ENCODE assay signal across 8 cellular contexts in genomic region chr14:58199726-58200479, GRCh38. TPM values are rescaled to one million over a fixed set of nuclear protein-coding genes. Genes with fewer than 3 reads are reported as not detected.
DNase-seq lines count a peak whose midpoint lies in the region; ATAC-seq, FAIRE-seq and TF ChIP-seq lines count a peak whose summit lies in the region.

TSS of gene ACTR10 (plus strand) at chr14:58200149. CDS start at chr14:58200218, 69 bp downstream.

- peak; percentile 96 for ATAC-seq in HG02798 (IDR thresholded peaks at IDR 0.05; ENCODE audit: poor library complexity, unreplicated experiment)

- no peaks in the 10 kb centered on the region for H3K27me3 ChIP-seq in adipocyte (replicated peaks; ENCODE audit: control insufficient read depth, insufficient read depth, low read length)
- no peaks in the 10 kb centered on the region for H3K27me3 ChIP-seq in cardiac muscle cell
- no peaks in the 10 kb centered on the region for H3K27me3 ChIP-seq in parathyroid adenoma (ENCODE audit: control insufficient read depth, insufficient read depth, low read length)
- H3K27me3 ChIP-seq in tibial artery, result no peaks in the 10 kb centered on the region

- H3K9me3 ChIP-seq in adipocyte (ENCODE audit: control insufficient read depth, low read length) (no peaks in the 10 kb centered on the region), cardiac muscle cell (ENCODE audit: low read depth) (no peaks in the 10 kb centered on the region), parathyroid adenoma (ENCODE audit: control insufficient read depth, low read length) (no peaks in the 10 kb centered on the region), tibial artery (no peaks in the 10 kb centered on the region)

- TF ChIP-seq CTCF in cardiac muscle cell (IDR thresholded peaks at IDR 0.05; ENCODE audit: low read depth, low read length) (no peak), parathyroid adenoma (IDR thresholded peaks at IDR 0.05) (no peak), tibial artery (IDR thresholded peaks at IDR 0.05) (no peak)

- peak; percentile 95 for FAIRE-seq in GM12892 (lab: Jason Lieb, UNC)

- H3K4me1 ChIP-seq in adipocyte (ENCODE audit: control insufficient read depth, insufficient read depth, low read length), result peaks cover 13% of the 10 kb centered on the region
- H3K4me1 ChIP-seq in cardiac muscle cell (ENCODE audit: low read depth), result peaks cover 7% of the 10 kb centered on the region
- peaks cover 3% of the 10 kb centered on the region for H3K4me1 ChIP-seq in parathyroid adenoma
- H3K4me1 ChIP-seq in tibial artery, result peaks cover 0 to 29% (median 13%) of the 10 kb centered on the region in 4 donors

- intact Hi-C loops in tibial artery (cut with DNase I; ENCODE audit: low total_unique reads), result loop anchor here (10.0 kb wide), 1 partner anchor 935 kb away; the partner anchor contains the start of genes AP5M1 and EXOC5

- H3K36me3 ChIP-seq in adipocyte (ENCODE audit: control insufficient read depth, insufficient read depth, low read length, severe bottlenecking) (peaks cover 14% of the 10 kb centered on the region), cardiac muscle cell (peaks cover 7% of the 10 kb centered on the region), parathyroid adenoma (ENCODE audit: control insufficient read depth, insufficient read depth, low read length) (no peaks in the 10 kb centered on the region), tibial artery (peaks cover 0 to 13% (median 6%) of the 10 kb centered on the region in 3 donors)

- H3K4me3 ChIP-seq in adipocyte (ENCODE audit: low read length), result peak within 1 kb of the TSS; percentile 99
- H3K4me3 ChIP-seq in cardiac muscle cell, result peak within 1 kb of the TSS; percentile 84
- peak within 1 kb of the TSS; percentile 93 for H3K4me3 ChIP-seq in parathyroid adenoma (ENCODE audit: low read depth, low read length)
- H3K4me3 ChIP-seq in tibial artery, result peak within 1 kb of the TSS; percentile 79 to 86

- peak within 1 kb of the TSS; percentile 87 for H2AFZ ChIP-seq in parathyroid adenoma

- peak within 1 kb of the TSS; percentile 93 for H3K4me2 ChIP-seq in parathyroid adenoma (ENCODE audit: low read length)

- peak within 1 kb of the TSS; percentile 96 for H3K27ac ChIP-seq in cardiac muscle cell
- peak within 1 kb of the TSS; percentile 89 for H3K27ac ChIP-seq in parathyroid adenoma
- H3K27ac ChIP-seq in tibial artery, result peak within 1 kb of the TSS; percentile 88 to 93

- TF ChIP-seq POLR2A in GM12892 (IDR thresholded peaks at IDR 0.05; ENCODE audit: low read depth, low read length), result peak; percentile 87

- peaks cover 10% of the 10 kb centered on the region for H3K79me2 ChIP-seq in parathyroid adenoma

- DNase-seq in GM12892 (ENCODE audit: insufficient read length) (peak; percentile 66), NCI-H1417 treated with DMSO at 0.1 percent for 48 hours (lab: John Stamatoyannopoulos, UW) (peak; percentile 67), T follicular helper cell (ENCODE audit: low read depth) (peak; percentile 68), adipocyte (ENCODE audit: low read depth) (peak; percentile 93), cardiac muscle cell (ENCODE audit: low read depth in 1 of 2, low spot score in 1 of 2) (peak; percentile 83 to 92), tibial artery (peak; percentile 81 to 90)

- peak within 1 kb of the TSS; percentile 98 for H3K9ac ChIP-seq in adipocyte (ENCODE audit: low read length)
- peak within 1 kb of the TSS; percentile 31 for H3K9ac ChIP-seq in parathyroid adenoma

RNA-seq across cellular contexts. Expression of gene ACTR10, which starts in this region (rescaled TPM):
- polyA plus RNA-seq in GM12892 (2012; ENCODE audit: missing spikeins), result 37.3 TPM
- 90.8 and 101 TPM in 2 replicates for total RNA-seq in cardiac muscle cell
- polyA plus RNA-seq in cardiac muscle cell, result 214 and 244 TPM in 2 replicates

Comparison
In these comparisons a context has a peak if more than half of its experiments do, and no peak if none do; other contexts are left out.
1. Peak in every context shown above with its lines: DNase-seq, ATAC-seq, H3K4me3 ChIP-seq and H3K27ac ChIP-seq.